In the genomic region with DNA sequence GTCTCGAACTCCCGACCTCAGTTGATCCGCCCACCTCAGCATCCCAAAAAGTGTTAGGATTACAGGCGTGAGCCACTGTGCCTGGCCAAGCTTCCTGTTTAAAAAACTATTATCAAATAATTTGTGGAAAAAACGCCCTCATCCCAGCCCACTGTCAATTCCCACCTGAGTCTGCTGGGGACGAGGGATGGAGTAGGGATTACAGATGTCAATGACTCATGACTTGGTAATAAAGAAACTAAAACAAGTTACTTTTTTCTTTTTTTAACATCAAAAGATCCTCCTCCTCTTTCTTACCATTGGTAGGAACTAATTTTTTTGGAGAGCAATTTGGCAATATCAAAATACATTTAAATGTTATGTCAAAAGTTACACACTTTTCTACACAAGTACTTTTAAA, we compare ENCODE assay signal across 10 cellular contexts.
"Had no signal": no experiment of that assay in that cellular context is flagged by ENCODE, and none has a peak within 500 bp of the region (broad histone marks: within the 10 kb centered on the region; RNA-seq: fewer than 3 reads in every experiment).

No MANE protein-coding gene starts in this region.

- H3K27me3 Mint-ChIP-seq: type B pancreatic cell had no signal

- H3K27ac Mint-ChIP-seq: naive thymus-derived CD4-positive, alpha-beta T cell; nephron progenitor cell had no signal

- DNase-seq: effector memory CD4-positive, alpha-beta T cell; heart left ventricle; hippocampal formation; left colon; mesendoderm; naive thymus-derived CD4-positive, alpha-beta T cell; nephron progenitor cell; psoas muscle; stimulated activated naive CD4-positive, alpha-beta T cell had no signal

- H3K27me3 ChIP-seq: heart left ventricle had no signal

- H3K9me3 Mint-ChIP-seq: type B pancreatic cell had no signal

- H3K27ac ChIP-seq: heart left ventricle, psoas muscle had no signal

- H3K4me3 Mint-ChIP-seq: naive thymus-derived CD4-positive, alpha-beta T cell; nephron progenitor cell; type B pancreatic cell had no signal

- H3K4me3 ChIP-seq: heart left ventricle, psoas muscle had no signal

- H3K9me3 ChIP-seq: heart left ventricle, psoas muscle had no signal
